In genomic region chrX:77979870-77980269, GRCh38 we compare ENCODE assay signal across 32 cellular contexts. TPM values are rescaled to one million over a fixed set of nuclear protein-coding genes. Genes with fewer than 3 reads are reported as not detected.
"Had no signal": no experiment of that assay in that cellular context is flagged by ENCODE, and none has a peak within 500 bp of the region (broad histone marks: within the 10 kb centered on the region; RNA-seq: fewer than 3 reads in every experiment).

No MANE protein-coding gene starts in this region.

- H3K27me3 ChIP-seq: adrenal gland, cardiac muscle cell, esophagus muscularis mucosa, foreskin keratinocyte, gastrocnemius medialis, heart left ventricle had no signal

- H3K36me3 ChIP-seq: adrenal gland, breast epithelium, cardiac muscle cell, esophagus muscularis mucosa, gastrocnemius medialis, heart left ventricle, WERI-Rb-1 had no signal

- H3K27ac ChIP-seq: adrenal gland, breast epithelium, cardiac muscle cell, coronary artery, dorsolateral prefrontal cortex, esophagus muscularis mucosa, foreskin keratinocyte, gastrocnemius medialis, heart left ventricle, WERI-Rb-1 had no signal

- DNase-seq: activated B cell treated with CpG ODN at 0.5 μM for 24 hours; activated CD4-positive, alpha-beta memory T cell treated with anti-CD3 and anti-CD28 coated beads for 36 hours; activated CD4-positive, alpha-beta T cell treated with anti-CD3 and anti-CD28 coated beads for 48 hours; activated CD4-positive, alpha-beta T cell treated with anti-CD3 and anti-CD28 coated beads, Interleukin-2, amount 50 U/mL, for 1 hour; activated CD8-positive, alpha-beta memory T cell treated with anti-CD3 and anti-CD28 coated beads, Interleukin-2, amount 10 ng/mL, durations not matched to agents 7 days and 5 days; activated CD8-positive, alpha-beta memory T cell treated with anti-CD3 and anti-CD28 coated beads, Interleukin-2, amount 50 U/mL, for 4 hours; activated CD8-positive, alpha-beta T cell treated with anti-CD3 and anti-CD28 coated beads, Interleukin-2, amount 10 ng/mL, durations not matched to agents 7 days and 5 days; activated effector memory CD4-positive, alpha-beta T cell treated with anti-CD3 and anti-CD28 coated beads, Interleukin-2, amount 50 U/mL, for 16 hours; activated naive CD4-positive, alpha-beta T cell treated with anti-CD3 and anti-CD28 coated beads for 36 hours; activated naive CD8-positive, alpha-beta T cell treated with anti-CD3 and anti-CD28 coated beads for 36 hours; activated naive CD8-positive, alpha-beta T cell treated with anti-CD3 and anti-CD28 coated beads, Interleukin-2, amount 50 U/mL, for 24 hours; activated T-cell treated with anti-CD3 and anti-CD28 coated beads, Interleukin-2, amount 50 U/mL, for 1 hour; activated T-cell treated with anti-CD3 and anti-CD28 coated beads, Interleukin-2, amount 50 U/mL, for 48 hours; adrenal gland; amygdala; aorta; central memory CD4-positive, alpha-beta T cell; cerebellar nuclear complex; dorsolateral prefrontal cortex; effector memory CD4-positive, alpha-beta T cell; erythroblast; foreskin keratinocyte; gastrocnemius medialis; glutamatergic neuron; heart left ventricle; T-cell; T1000; WERI-Rb-1 had no signal

- H3K4me1 ChIP-seq: adrenal gland, breast epithelium, esophagus muscularis mucosa, foreskin keratinocyte, gastrocnemius medialis, heart left ventricle had no signal

- H3K4me3 ChIP-seq: adrenal gland, breast epithelium, cardiac muscle cell, coronary artery, dorsolateral prefrontal cortex, esophagus muscularis mucosa, gastrocnemius medialis, heart left ventricle had no signal

- H3K9me3 ChIP-seq: adrenal gland, breast epithelium, esophagus muscularis mucosa, gastrocnemius medialis, heart left ventricle had no signal

RNA-seq across cellular contexts. Expression of gene PGAM4, which starts 10.4 kb away (rescaled TPM):
- total RNA-seq: activated B cell treated with CpG ODN at 0.5 μM for 24 hours; activated CD8-positive, alpha-beta memory T cell treated with anti-CD3 and anti-CD28 coated beads, Interleukin-2, amount 10 ng/mL, durations not matched to agents 7 days and 5 days; aorta; breast epithelium; cardiac muscle cell; esophagus muscularis mucosa; foreskin keratinocyte; gastrocnemius medialis; heart left ventricle; T-cell had no signal
- polyA plus RNA-seq: aorta had no signal
